Comparison of ENCODE assay signal across 14 cellular contexts in genomic region chr15:77027111-77027696, GRCh38. TPM values are rescaled to one million over a fixed set of nuclear protein-coding genes. Genes with fewer than 3 reads are reported as not detected.
DNase-seq lines count a peak whose midpoint lies in the region; ATAC-seq and TF ChIP-seq lines count a peak whose summit lies in the region.
"Had no signal": no experiment of that assay in that cellular context is flagged by ENCODE, and none has a peak within 500 bp of the region (broad histone marks: within the 10 kb centered on the region; RNA-seq: fewer than 3 reads in every experiment).

No MANE protein-coding gene starts in this region.

- no peaks in the 10 kb centered on the region for H3K27me3 ChIP-seq in CD8-positive, alpha-beta memory T cell (ENCODE audit: insufficient read depth, low read length, poor library complexity, severe bottlenecking)
- H3K27me3 ChIP-seq in HL-60 (ENCODE audit: insufficient read depth, poor library complexity, severe bottlenecking): no peaks in the 10 kb centered on the region
- H3K27me3 ChIP-seq in neutrophil: no peaks in the 10 kb centered on the region
- H3K27me3 ChIP-seq: Peyer's patch had no signal

- no peak overlapping the region for H3K4me3 ChIP-seq in CD8-positive, alpha-beta memory T cell (ENCODE audit: low read length)
- H3K4me3 ChIP-seq in HL-60 (replicated peaks; ENCODE audit: insufficient read depth, low read length) (no peak overlapping the region), neutrophil (ENCODE audit: low read depth in 1 of 2, low read length in 1 of 2) (no peak overlapping the region)
- H3K4me3 ChIP-seq: mucosa of descending colon had no signal

- no peak overlapping the region for H3K4me3 Mint-ChIP-seq in CD8-positive, alpha-beta memory T cell
- no peak overlapping the region for H3K4me3 Mint-ChIP-seq in chondrocyte (ENCODE audit: unreplicated experiment)

- no peak overlapping the region for H3K27ac ChIP-seq in CD8-positive, alpha-beta memory T cell (ENCODE audit: low read depth, low read length)
- H3K27ac ChIP-seq in HL-60 (replicated peaks): 0 out of 2 replicates have a peak overlapping the region, but pooled peaks have one; percentile 7
- H3K27ac ChIP-seq in neutrophil: peak overlapping the region; percentile 94
- H3K27ac ChIP-seq: esophagus muscularis mucosa, Peyer's patch, transverse colon had no signal

- H3K4me1 ChIP-seq in CD8-positive, alpha-beta memory T cell (ENCODE audit: insufficient read depth, low read length): peaks cover 21% of the 10 kb centered on the region
- H3K4me1 ChIP-seq in neutrophil (ENCODE audit: control insufficient read depth in 1 of 2, insufficient read depth in 1 of 2, low read depth in 1 of 2, low read length in 1 of 2): peaks cover 0 to 7% of the 10 kb centered on the region in 2 experiments

- TF ChIP-seq CTCF in HL-60 (IDR thresholded peaks at IDR 0.05; ENCODE audit: insufficient read depth, low read length) (no peak), chondrocyte (IDR thresholded peaks at IDR 0.05) (no peak), neutrophil (IDR thresholded peaks at IDR 0.05) (no peak)

- no peaks in the 10 kb centered on the region for H3K9me3 ChIP-seq in CD8-positive, alpha-beta memory T cell (ENCODE audit: low read length)
- H3K9me3 ChIP-seq in neutrophil: no peaks in the 10 kb centered on the region
- H3K9me3 ChIP-seq: esophagus muscularis mucosa, mucosa of descending colon, Peyer's patch, transverse colon had no signal

- CTCF ChIA-PET in CD8-positive, alpha-beta memory T cell (lab: Charles Lee): interaction anchor here (1.2 to 6.6 kb wide), 3 partner anchors 8 to 53 kb away, joined by 3 to 78 read pairs (median 6); partner anchors contain the start of gene PSTPIP1

- POLR2A ChIA-PET in CD8-positive, alpha-beta memory T cell (lab: Charles Lee): no interaction called here

- peak in 1 of 5 donors; percentile 27 for DNase-seq in CD8-positive, alpha-beta memory T cell
- no peak for DNase-seq in HL-60 (ENCODE audit: low read depth in 1 of 2, low spot score in 1 of 2)
- DNase-seq in chondrocyte (ENCODE audit: low spot score): peak; percentile 67
- DNase-seq in NCI-H1092 (lab: John Stamatoyannopoulos, UW): no peak
- DNase-seq in activated effector memory CD4-positive, alpha-beta T cell treated with anti-CD3 and anti-CD28 coated beads, Interleukin-2, amount 50 U/mL, for 16 hours: no peak
- DNase-seq: caudate nucleus, NCI-H510A treated with DMSO at 0.1 percent for 48 hours had no signal

- peaks cover 7 to 80% (median 7%) of the 10 kb centered on the region in 3 donors for H3K36me3 Mint-ChIP-seq in CD8-positive, alpha-beta memory T cell
- no peaks in the 10 kb centered on the region for H3K36me3 Mint-ChIP-seq in chondrocyte (ENCODE audit: low read depth)

- peaks cover 28% of the 10 kb centered on the region for H3K36me3 ChIP-seq in CD8-positive, alpha-beta memory T cell (ENCODE audit: insufficient read depth, low read length)
- H3K36me3 ChIP-seq in neutrophil: peaks cover 100% of the 10 kb centered on the region
- H3K36me3 ChIP-seq: esophagus muscularis mucosa, Peyer's patch, transverse colon had no signal

- ATAC-seq in GM21529 (IDR thresholded peaks at IDR 0.05; ENCODE audit: unreplicated experiment): no peak
- ATAC-seq in GM18520 (IDR thresholded peaks at IDR 0.05; ENCODE audit: unreplicated experiment): no peak
- ATAC-seq: mucosa of descending colon had no signal

- peaks cover 22 to 43% (median 30%) of the 10 kb centered on the region in 3 donors for H3K4me1 Mint-ChIP-seq in CD8-positive, alpha-beta memory T cell
- H3K4me1 Mint-ChIP-seq in chondrocyte (ENCODE audit: low read depth): peaks cover 11% of the 10 kb centered on the region

- H3K27me3 Mint-ChIP-seq in CD8-positive, alpha-beta memory T cell: no peaks in the 10 kb centered on the region
- no peaks in the 10 kb centered on the region for H3K27me3 Mint-ChIP-seq in chondrocyte (ENCODE audit: low read depth)

- peak overlapping the region; percentile 36 to 84 (median 56) for H3K27ac Mint-ChIP-seq in CD8-positive, alpha-beta memory T cell
- no peak overlapping the region for H3K27ac Mint-ChIP-seq in chondrocyte (ENCODE audit: unreplicated experiment)

- H3K9me3 Mint-ChIP-seq in CD8-positive, alpha-beta memory T cell: no peaks in the 10 kb centered on the region
- H3K9me3 Mint-ChIP-seq in chondrocyte (ENCODE audit: low read depth): no peaks in the 10 kb centered on the region

RNA-seq across cellular contexts. Expression of gene PSTPIP1, which starts 32.3 kb away (rescaled TPM):
- 100 to 1,000 TPM; 123 to 127 TPM for total RNA-seq in CD8-positive, alpha-beta memory T cell
- 83.1 TPM for polyA plus RNA-seq in CD8-positive, alpha-beta memory T cell
- total RNA-seq in chondrocyte: not detected in 3 replicates

RNA-seq across cellular contexts. Expression of gene TSPAN3, which starts 43.7 kb away (rescaled TPM):
- total RNA-seq in CD8-positive, alpha-beta memory T cell: 10 to 100 TPM; 59.3 to 60.5 TPM
- 45.2 TPM for polyA plus RNA-seq in CD8-positive, alpha-beta memory T cell
- total RNA-seq in chondrocyte: 242 to 333 TPM (median 250 TPM) in 3 replicates

Comparison
In these comparisons a context has a peak if more than half of its experiments do, and no peak if none do; other contexts are left out.
1. RNA of gene PSTPIP1, which starts 32.3 kb away (total RNA-seq): 123 to 127 TPM in CD8-positive, alpha-beta memory T cell; not detected in chondrocyte; every median in the first group is over 100 times any median in the second.